1 cellular context compared by ENCODE assay signal in genomic region chr12:15887043-15887817, GRCh38.
TF ChIP-seq lines count a peak whose summit lies in the region.

No MANE protein-coding gene starts in this region.

TF ChIP-seq in SK-N-SH, 30 proteins besides CTCF, POLR2A, EP300 and RAD21 (continued from another document):
- TF ChIP-seq IRF3 (IDR thresholded peaks at IDR 0.05; ENCODE audit: low read depth, low read length) (no peak), FOXM1 (IDR thresholded peaks at IDR 0.05; ENCODE audit: low read depth) (no peak), RFX5 (IDR thresholded peaks at IDR 0.05; ENCODE audit: low read length) (no peak)
